In the genomic region with DNA sequence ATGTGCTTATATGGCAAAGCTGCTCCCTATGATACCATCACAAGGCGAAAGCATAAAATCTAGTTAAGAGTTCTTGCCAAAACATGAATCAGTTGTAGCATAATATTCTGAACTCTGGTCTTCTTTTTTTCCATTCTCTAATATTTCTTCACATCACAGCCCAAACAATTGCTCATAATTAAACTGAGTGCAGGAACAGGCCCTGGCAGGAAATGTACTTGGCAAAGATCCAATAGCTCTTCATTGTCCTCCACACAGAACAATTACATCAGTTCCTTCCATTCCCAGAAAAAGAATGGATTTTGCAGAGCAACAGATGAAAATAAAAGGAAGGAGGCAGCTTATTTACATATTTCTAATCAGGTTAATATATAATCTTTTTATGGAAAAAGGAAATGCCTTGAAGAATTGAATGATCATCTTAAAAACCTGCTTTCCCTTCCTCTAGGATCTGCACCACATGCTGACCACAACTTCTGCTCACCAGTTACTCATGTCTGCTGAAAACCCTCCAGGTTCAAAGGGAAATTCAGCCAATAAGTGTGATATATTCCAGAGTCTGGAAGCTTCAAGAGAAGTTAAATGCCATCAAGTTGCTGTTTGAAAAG, we compare ENCODE assay signal across 8 cellular contexts.
A peak's percentile ranks its signal among the peaks of the same experiment; 100 is the strongest.
DNase-seq lines count a peak whose midpoint lies in the region; ATAC-seq, FAIRE-seq and TF ChIP-seq lines count a peak whose summit lies in the region.

No MANE protein-coding gene starts in this region.

- ATAC-seq in GM18498 (IDR thresholded peaks at IDR 0.05; ENCODE audit: unreplicated experiment) (peak; percentile 84), HG02943 (IDR thresholded peaks at IDR 0.05; ENCODE audit: low read depth, unreplicated experiment) (peak; percentile 56), thoracic aorta (ENCODE audit: insufficient number of reproducible peaks, low FRiP score, low read depth) (peak; percentile 60)

- H3K36me3 ChIP-seq in keratinocyte (ENCODE audit: control insufficient read depth in 2 of 2, extremely low read depth in 1 of 2, insufficient read depth in 2 of 2, low read length in 2 of 2) (no peaks in the 10 kb centered on the region), thoracic aorta (no peaks in the 10 kb centered on the region)

- TF ChIP-seq CTCF in keratinocyte (optimal IDR thresholded peaks at IDR 0.05 in 1 of 3, IDR thresholded peaks at IDR 0.05 in 1 of 3, conservative IDR thresholded peaks at IDR 0.05 in 1 of 3; ENCODE audit: extremely low read depth in 1 of 3, insufficient read depth in 2 of 3, low read length in 3 of 3) (no peak), thoracic aorta (IDR thresholded peaks at IDR 0.05) (no peak)

- peak; percentile 44 for FAIRE-seq in keratinocyte (lab: Jason Lieb, UNC)

- H3K4me1 ChIP-seq in keratinocyte (ENCODE audit: control insufficient read depth, extremely low read depth, insufficient read depth, low read length), result peaks cover 23% of the 10 kb centered on the region
- H3K4me1 ChIP-seq in thoracic aorta (ENCODE audit: control insufficient read depth in 1 of 2, low read depth in 2 of 2), result peaks cover 28 to 57% of the 10 kb centered on the region in 2 donors

- H3K9me3 ChIP-seq in keratinocyte (ENCODE audit: control insufficient read depth, low read depth, low read length) (no peaks in the 10 kb centered on the region), thoracic aorta (no peaks in the 10 kb centered on the region)

- no peaks in the 10 kb centered on the region for H3K9me1 ChIP-seq in keratinocyte (ENCODE audit: control insufficient read depth, extremely low read depth, insufficient read depth, low read length)

- DNase-seq in NCI-H2029 treated with DMSO at 0.1 percent for 48 hours (lab: John Stamatoyannopoulos, UW) (peak; percentile 92), amniotic stem cell (lab: John Stamatoyannopoulos, UW) (peak; percentile 35), keratinocyte (ENCODE audit: low read depth, low spot score) (peak; percentile 76), thoracic aorta (ENCODE audit: low spot score) (peak; percentile 39), 8988T (no peak), DMS114 treated with DMSO at 0.1 percent for 48 hours (lab: John Stamatoyannopoulos, UW; ENCODE audit: unreplicated experiment) (no peak)

- H3K27me3 ChIP-seq in keratinocyte (ENCODE audit: control insufficient read depth, extremely low read depth, insufficient read depth, low read length), result no peaks in the 10 kb centered on the region
- no peaks in the 10 kb centered on the region for H3K27me3 ChIP-seq in thoracic aorta (replicated peaks; ENCODE audit: insufficient read depth)

- peak overlapping the region; percentile 87 for H3K27ac ChIP-seq in keratinocyte (ENCODE audit: control insufficient read depth, insufficient read depth, low read length)
- H3K27ac ChIP-seq in thoracic aorta, result peak overlapping the region; percentile 91 to 92

- peak overlapping the region in 2 of 3 experiments; percentile 53 for H3K4me3 ChIP-seq in keratinocyte (ENCODE audit: control insufficient read depth in 2 of 3, extremely low read depth in 1 of 3, insufficient read depth in 2 of 3, low read depth in 1 of 3, low read length in 3 of 3)
- peak overlapping the region; percentile 51 for H3K4me3 ChIP-seq in thoracic aorta

- H3K79me2 ChIP-seq in keratinocyte (ENCODE audit: control insufficient read depth, insufficient read depth, low read length), result no peaks in the 10 kb centered on the region

- H4K20me1 ChIP-seq in keratinocyte (ENCODE audit: control insufficient read depth, extremely low read depth, insufficient read depth, low read length), result no peaks in the 10 kb centered on the region

- dilution Hi-C loops in keratinocyte (cut with MboI; ENCODE audit: extremely low pct_ligation_motif_present, low sequenced_read_pairs), result loop anchor here (25.0 kb wide), 1 partner anchor 92 kb away; no protein-coding TSS in a partner anchor

- peak overlapping the region; percentile 56 for H3K9ac ChIP-seq in keratinocyte (ENCODE audit: control insufficient read depth, extremely low read depth, insufficient read depth, low read length)

- H3K4me2 ChIP-seq in keratinocyte (ENCODE audit: control insufficient read depth, extremely low read depth, insufficient read depth, low read depth, low read length), result peak overlapping the region; percentile 88

- H2AFZ ChIP-seq in keratinocyte (ENCODE audit: control insufficient read depth, low read length), result peak overlapping the region; percentile 21

Comparison
In these comparisons a context has a peak if more than half of its experiments do, and no peak if none do; other contexts are left out.
1. DNase-seq: peak in NCI-H2029 treated with DMSO at 0.1 percent for 48 hours (single experiment), amniotic stem cell (single experiment), keratinocyte (single experiment) and thoracic aorta (single experiment); none in 8988T (single experiment) and DMS114 treated with DMSO at 0.1 percent for 48 hours (single experiment).
2. Peak in every context shown above with its lines, with median percentiles within 50 percentile points of each other: ATAC-seq.